Comparison of ENCODE assay signal across 18 cellular contexts in genomic region chr5:150122536-150123481, GRCh38. TPM values are rescaled to one million over a fixed set of nuclear protein-coding genes. Genes with fewer than 3 reads are reported as not detected.
"Had no signal": no experiment of that assay in that cellular context is flagged by ENCODE, and none has a peak within 500 bp of the region (broad histone marks: within the 10 kb centered on the region; RNA-seq: fewer than 3 reads in every experiment).

No MANE protein-coding gene starts in this region.

- H3K36me3 ChIP-seq: pancreas, SJCRH30 had no signal

- H3K4me1 ChIP-seq: pancreas, SJCRH30 had no signal

- H3K27me3 ChIP-seq: dorsolateral prefrontal cortex, pancreas, SJCRH30, tibial nerve had no signal

- DNase-seq: activated CD8-positive, alpha-beta memory T cell treated with anti-CD3 and anti-CD28 coated beads, Interleukin-2, amount 50 U/mL, for 4 hours; activated naive CD4-positive, alpha-beta T cell; caudate nucleus; retina; SJCRH30; T1000 had no signal

- H3K4me3 Mint-ChIP-seq: activated CD4-positive, alpha-beta memory T cell treated with anti-CD3 and anti-CD28 coated beads, Interleukin-2, amount 10 ng/mL, durations not matched to agents 7 days and 5 days; activated CD4-positive, alpha-beta T cell treated with anti-CD3 and anti-CD28 coated beads for 36 hours; activated T-cell treated with anti-CD3 and anti-CD28 coated beads, Interleukin-2, amount 50 U/mL, for 72 hours; immature natural killer cell; nephron; stimulated activated effector memory CD8-positive, alpha-beta T cell treated with anti-CD3 and anti-CD28 coated beads, Interleukin-12 subunit alpha, Interleukin-12 subunit beta, amount 100 ng/mL, for 72 hours had no signal

- H3K9me3 ChIP-seq: pancreas, SJCRH30, tibial nerve had no signal

- H3K36me3 Mint-ChIP-seq: stimulated activated effector memory CD8-positive, alpha-beta T cell treated with anti-CD3 and anti-CD28 coated beads, Interleukin-12 subunit alpha, Interleukin-12 subunit beta, amount 100 ng/mL, for 72 hours had no signal

- H3K27me3 Mint-ChIP-seq: activated CD4-positive, alpha-beta memory T cell treated with anti-CD3 and anti-CD28 coated beads, Interleukin-2, amount 10 ng/mL, durations not matched to agents 7 days and 5 days; activated CD4-positive, alpha-beta T cell treated with anti-CD3 and anti-CD28 coated beads for 36 hours had no signal

- H3K4me1 Mint-ChIP-seq: activated CD4-positive, alpha-beta T cell treated with anti-CD3 and anti-CD28 coated beads for 36 hours; immature natural killer cell; nephron had no signal

- H3K4me3 ChIP-seq: dorsolateral prefrontal cortex, pancreas, SJCRH30, tibial nerve had no signal

- H3K27ac ChIP-seq: pancreas, SJCRH30, VCaP had no signal

- H3K9me3 Mint-ChIP-seq: activated CD4-positive, alpha-beta memory T cell treated with anti-CD3 and anti-CD28 coated beads, Interleukin-2, amount 10 ng/mL, durations not matched to agents 7 days and 5 days; activated T-cell treated with anti-CD3 and anti-CD28 coated beads, Interleukin-2, amount 50 U/mL, for 72 hours; immature natural killer cell; nephron; stimulated activated effector memory CD8-positive, alpha-beta T cell treated with anti-CD3 and anti-CD28 coated beads, Interleukin-12 subunit alpha, Interleukin-12 subunit beta, amount 100 ng/mL, for 72 hours had no signal

- H3K27ac Mint-ChIP-seq: activated CD4-positive, alpha-beta T cell treated with anti-CD3 and anti-CD28 coated beads for 36 hours; activated T-cell treated with anti-CD3 and anti-CD28 coated beads, Interleukin-2, amount 50 U/mL, for 72 hours; immature natural killer cell; nephron had no signal

RNA-seq across cellular contexts. Expression of gene PDGFRB, which starts 32.8 kb away (rescaled TPM):
- total RNA-seq: activated CD4-positive, alpha-beta T cell treated with anti-CD3 and anti-CD28 coated beads for 36 hours had no signal

RNA-seq across cellular contexts. Expression of gene CDX1, which starts 43.8 kb away (rescaled TPM):
- total RNA-seq: activated CD4-positive, alpha-beta memory T cell treated with anti-CD3 and anti-CD28 coated beads, Interleukin-2, amount 10 ng/mL, durations not matched to agents 7 days and 5 days; activated CD4-positive, alpha-beta T cell treated with anti-CD3 and anti-CD28 coated beads for 36 hours; activated T-cell treated with anti-CD3 and anti-CD28 coated beads, Interleukin-2, amount 50 U/mL, for 72 hours; esophagus mucosa; mammary epithelial cell; SJCRH30 had no signal
- polyA plus RNA-seq: immature natural killer cell, mammary epithelial cell had no signal
